ENCODE assay signal across 31 cellular contexts in genomic region chr1:72777918-72778317, GRCh38.
DNase-seq lines count a peak whose midpoint lies in the region; ATAC-seq and TF ChIP-seq lines count a peak whose summit lies in the region.
"Had no signal": no experiment of that assay in that cellular context is flagged by ENCODE, and none has a peak within 500 bp of the region (broad histone marks: within the 10 kb centered on the region; RNA-seq: fewer than 3 reads in every experiment).

No MANE protein-coding gene starts in this region.

- H3F3A ChIP-seq in GM23338 (replicated peaks; ENCODE audit: low read depth) = no peaks in the 10 kb centered on the region
- no peaks in the 10 kb centered on the region for H3F3A ChIP-seq in PC-3 (ENCODE audit: low read length, unreplicated experiment)

- H3K27me3 ChIP-seq in GM23338 (ENCODE audit: insufficient read depth) (no peaks in the 10 kb centered on the region), mesendoderm (ENCODE audit: insufficient read depth, low read length, poor library complexity) (no peaks in the 10 kb centered on the region), PC-3 (ENCODE audit: low read length) (no peaks in the 10 kb centered on the region)
- H3K27me3 ChIP-seq: ovary, Peyer's patch, right atrium auricular region, spleen, upper lobe of right lung had no signal

- H3K27ac ChIP-seq in GM23338 (ENCODE audit: low read depth) (no peak overlapping the region), mesendoderm (ENCODE audit: low read depth, low read length) (no peak overlapping the region), PC-3 (ENCODE audit: low read length) (no peak overlapping the region)
- H3K27ac ChIP-seq: ovary, Peyer's patch, right atrium auricular region, spleen, upper lobe of right lung, VCaP had no signal

- H3K56ac ChIP-seq in mesendoderm (ENCODE audit: low read length) = no peak overlapping the region

- intact Hi-C loops in PC-3 (cut with micrococcal nuclease) = no loop called here

- H3K4me2 ChIP-seq in GM23338 = no peak overlapping the region
- no peak overlapping the region for H3K4me2 ChIP-seq in mesendoderm (ENCODE audit: low read length)
- no peak overlapping the region for H3K4me2 ChIP-seq in PC-3 (ENCODE audit: low read length)

- H3K9ac ChIP-seq in mesendoderm (ENCODE audit: low read length) = no peak overlapping the region
- no peak overlapping the region for H3K9ac ChIP-seq in PC-3 (ENCODE audit: low read length)

- H4K20me1 ChIP-seq in GM23338 (replicated peaks; ENCODE audit: insufficient read depth) (no peaks in the 10 kb centered on the region), PC-3 (ENCODE audit: low read length) (no peaks in the 10 kb centered on the region)

- CTCF ChIA-PET in activated CD4-positive, alpha-beta T cell treated with anti-CD3 and anti-CD28 coated beads, Interleukin-2, amount 10 ng/mL, durations not matched to agents 7 days and 5 days (lab: Charles Lee) = no interaction called here
- CTCF ChIA-PET in PC-3 (lab: Charles Lee) = no interaction called here

- H2BK15ac ChIP-seq in mesendoderm (replicated peaks; ENCODE audit: low read depth) = no peak overlapping the region

- H2AFZ ChIP-seq in GM23338 = no peak overlapping the region
- no peak overlapping the region for H2AFZ ChIP-seq in PC-3 (ENCODE audit: low read length)

- no peak overlapping the region for H3K23ac ChIP-seq in mesendoderm (ENCODE audit: low read length)

- H3K27ac Mint-ChIP-seq in GM23338 (peak overlapping the region; percentile 30; the same call in 1 of the 2 replicates), chondrocyte (ENCODE audit: unreplicated experiment) (peak overlapping the region; percentile 63), endothelial cell (ENCODE audit: unreplicated experiment) (no peak overlapping the region)
- no peak overlapping the region for H3K27ac Mint-ChIP-seq in activated CD4-positive, alpha-beta T cell treated with anti-CD3 and anti-CD28 coated beads, Interleukin-2, amount 10 ng/mL, durations not matched to agents 7 days and 5 days
- H3K27ac Mint-ChIP-seq: activated T-cell treated with anti-CD3 and anti-CD28 coated beads, Interleukin-2, amount 50 U/mL, for 72 hours; CD4-positive, alpha-beta memory T cell; natural killer cell had no signal

- H3K4me3 Mint-ChIP-seq in GM23338 (no peak overlapping the region), chondrocyte (ENCODE audit: unreplicated experiment) (no peak overlapping the region), endothelial cell (ENCODE audit: unreplicated experiment) (no peak overlapping the region)
- H3K4me3 Mint-ChIP-seq in activated CD4-positive, alpha-beta T cell treated with anti-CD3 and anti-CD28 coated beads, Interleukin-2, amount 10 ng/mL, durations not matched to agents 7 days and 5 days = no peak overlapping the region
- H3K4me3 Mint-ChIP-seq: activated T-cell treated with anti-CD3 and anti-CD28 coated beads, Interleukin-2, amount 50 U/mL, for 72 hours; CD4-positive, alpha-beta memory T cell; natural killer cell had no signal

- H3K9me3 Mint-ChIP-seq in GM23338 = no peaks in the 10 kb centered on the region; the same call in 2 of the 3 replicates
- peaks cover 5% of the 10 kb centered on the region for H3K9me3 Mint-ChIP-seq in chondrocyte (ENCODE audit: low read depth)
- H3K9me3 Mint-ChIP-seq in endothelial cell (ENCODE audit: unreplicated experiment) = no peaks in the 10 kb centered on the region
- no peaks in the 10 kb centered on the region for H3K9me3 Mint-ChIP-seq in activated CD4-positive, alpha-beta T cell treated with anti-CD3 and anti-CD28 coated beads, Interleukin-2, amount 10 ng/mL, durations not matched to agents 7 days and 5 days

- H3K4me3 ChIP-seq in GM23338 (no peak overlapping the region), mesendoderm (ENCODE audit: low read length) (no peak overlapping the region), PC-3 (ENCODE audit: low read length) (no peak overlapping the region)
- H3K4me3 ChIP-seq: HAP-1, ovary, Peyer's patch, right atrium auricular region, spleen, upper lobe of right lung had no signal

- H3K4me1 Mint-ChIP-seq in GM23338 (no peaks in the 10 kb centered on the region), chondrocyte (ENCODE audit: low read depth) (peaks cover 10% of the 10 kb centered on the region), endothelial cell (ENCODE audit: unreplicated experiment) (no peaks in the 10 kb centered on the region)
- H3K4me1 Mint-ChIP-seq in activated CD4-positive, alpha-beta T cell treated with anti-CD3 and anti-CD28 coated beads, Interleukin-2, amount 10 ng/mL, durations not matched to agents 7 days and 5 days = no peaks in the 10 kb centered on the region
- H3K4me1 Mint-ChIP-seq: CD4-positive, alpha-beta memory T cell; natural killer cell had no signal

- H4K8ac ChIP-seq in mesendoderm (ENCODE audit: low read depth, low read length) = no peak overlapping the region

- H2BK5ac ChIP-seq in mesendoderm (ENCODE audit: low read length) = no peak overlapping the region

- no peak overlapping the region for H2BK120ac ChIP-seq in mesendoderm (ENCODE audit: low read depth, low read length)

- POLR2A ChIA-PET in activated CD4-positive, alpha-beta T cell treated with anti-CD3 and anti-CD28 coated beads, Interleukin-2, amount 10 ng/mL, durations not matched to agents 7 days and 5 days (lab: Charles Lee) = no interaction called here
- POLR2A ChIA-PET in PC-3 (lab: Charles Lee; ENCODE audit: unreplicated experiment) = no interaction called here

- ATAC-seq in GM23338 (no peak), GM18519 (IDR thresholded peaks at IDR 0.05; ENCODE audit: low FRiP score, unreplicated experiment) (no peak), PC-3 (no peak)
- ATAC-seq: activated T-cell treated with anti-CD3 and anti-CD28 coated beads, Interleukin-2, amount 50 U/mL, for 72 hours; left ventricle myocardium superior; natural killer cell; upper lobe of right lung had no signal

- H3K4me1 ChIP-seq in GM23338 (ENCODE audit: insufficient read depth) = no peaks in the 10 kb centered on the region
- no peaks in the 10 kb centered on the region for H3K4me1 ChIP-seq in mesendoderm (ENCODE audit: control insufficient read depth, low read depth, low read length)
- no peaks in the 10 kb centered on the region for H3K4me1 ChIP-seq in PC-3 (ENCODE audit: insufficient read depth, low read length)
- H3K4me1 ChIP-seq: HAP-1, Peyer's patch, right atrium auricular region, spleen, upper lobe of right lung had no signal

- no peak overlapping the region for H3K4ac ChIP-seq in mesendoderm (ENCODE audit: low read depth, low read length)

- H3K9me3 ChIP-seq in PC-3 (ENCODE audit: low read length) = no peaks in the 10 kb centered on the region
- H3K9me3 ChIP-seq: HAP-1, ovary, Peyer's patch, right atrium auricular region, upper lobe of right lung had no signal

- BruUV-seq in PC-3 (replicated peaks; lab: Mats Ljungman, UMichigan) = no TSS peak

- no peak overlapping the region for H2AK5ac ChIP-seq in mesendoderm (ENCODE audit: low read length)

- H3K27me3 Mint-ChIP-seq in GM23338 (ENCODE audit: insufficient read depth, low read depth, poor library complexity) = peaks cover 1% of the 10 kb centered on the region
- no peaks in the 10 kb centered on the region for H3K27me3 Mint-ChIP-seq in chondrocyte (ENCODE audit: low read depth)
- no peaks in the 10 kb centered on the region for H3K27me3 Mint-ChIP-seq in endothelial cell (ENCODE audit: unreplicated experiment)
- H3K27me3 Mint-ChIP-seq in activated CD4-positive, alpha-beta T cell treated with anti-CD3 and anti-CD28 coated beads, Interleukin-2, amount 10 ng/mL, durations not matched to agents 7 days and 5 days = no peaks in the 10 kb centered on the region
- H3K27me3 Mint-ChIP-seq: CD4-positive, alpha-beta memory T cell had no signal

- TF ChIP-seq CTCF in GM23338 (conservative IDR thresholded peaks at IDR 0.05; ENCODE audit: low read depth in 2 of 2) (no peak), chondrocyte (IDR thresholded peaks at IDR 0.05) (no peak), endothelial cell (IDR thresholded peaks at IDR 0.05; ENCODE audit: unreplicated experiment) (no peak), PC-3 (conservative IDR thresholded peaks at IDR 0.05; ENCODE audit: low read depth, low read length) (no peak)

- no peak overlapping the region for H3K18ac ChIP-seq in mesendoderm (ENCODE audit: low read length)

- DNase-seq in GM23338 (ENCODE audit: low spot score) = peak; percentile 16
- no peak for DNase-seq in chondrocyte (ENCODE audit: low spot score)
- peak; percentile 59 for DNase-seq in mesendoderm
- no peak for DNase-seq in endothelial cell (ENCODE audit: low spot score)
- no peak for DNase-seq in activated CD4-positive, alpha-beta T cell treated with anti-CD3 and anti-CD28 coated beads, Interleukin-2, amount 10 ng/mL, durations not matched to agents 7 days and 5 days
- no peak for DNase-seq in PC-3
- DNase-seq: activated CD4-positive, alpha-beta T cell treated with anti-CD3 and anti-CD28 coated beads for 48 hours; activated naive CD4-positive, alpha-beta T cell; activated T-cell treated with anti-CD3 and anti-CD28 coated beads, Interleukin-2, amount 50 U/mL, for 72 hours; amniotic stem cell; CD4-positive, alpha-beta memory T cell; glutamatergic neuron; left ventricle myocardium superior; midbrain; natural killer cell; NCI-H1048; NCI-H187; NCI-H2171; NCI-H510A treated with DMSO at 0.1 percent for 48 hours; NK-92 treated with Interleukin-12 subunit alpha and Interleukin-12 subunit beta, amount 100 ng/mL, for 24 hours; ovary; Peyer's patch; SIG-M5; spleen; SW 1271; T-helper 9 cell; upper lobe of right lung had no signal

- H3K79me2 ChIP-seq in GM23338 (replicated peaks; ENCODE audit: insufficient read depth) (no peaks in the 10 kb centered on the region), mesendoderm (ENCODE audit: control insufficient read depth, insufficient read depth, low read length) (no peaks in the 10 kb centered on the region), PC-3 (ENCODE audit: low read length) (no peaks in the 10 kb centered on the region)

- no peak overlapping the region for H4K5ac ChIP-seq in mesendoderm (ENCODE audit: low read length)

- no peaks in the 10 kb centered on the region for H3K36me3 ChIP-seq in GM23338 (ENCODE audit: insufficient read depth)
- no peaks in the 10 kb centered on the region for H3K36me3 ChIP-seq in mesendoderm (ENCODE audit: control insufficient read depth, insufficient read depth, low read length)
- H3K36me3 ChIP-seq in PC-3 (ENCODE audit: low read depth, low read length) = no peaks in the 10 kb centered on the region
- H3K36me3 ChIP-seq: HAP-1, ovary, Peyer's patch, right atrium auricular region, spleen, upper lobe of right lung had no signal

- H3K79me1 ChIP-seq in mesendoderm (ENCODE audit: low read length) = no peaks in the 10 kb centered on the region

- H3K36me3 Mint-ChIP-seq in GM23338 (ENCODE audit: low read depth) (no peaks in the 10 kb centered on the region), chondrocyte (ENCODE audit: low read depth) (no peaks in the 10 kb centered on the region), endothelial cell (ENCODE audit: low read depth, unreplicated experiment) (no peaks in the 10 kb centered on the region)
- no peaks in the 10 kb centered on the region for H3K36me3 Mint-ChIP-seq in activated CD4-positive, alpha-beta T cell treated with anti-CD3 and anti-CD28 coated beads, Interleukin-2, amount 10 ng/mL, durations not matched to agents 7 days and 5 days (ENCODE audit: low read depth)
- H3K36me3 Mint-ChIP-seq: CD4-positive, alpha-beta memory T cell; natural killer cell had no signal

- no peaks in the 10 kb centered on the region for H3K9me2 ChIP-seq in GM23338 (ENCODE audit: insufficient read depth)
- H3K9me2 ChIP-seq in PC-3 (replicated peaks; ENCODE audit: low read length) = no peaks in the 10 kb centered on the region

Comparison
In these comparisons a context has a peak if more than half of its experiments do, and no peak if none do; other contexts are left out.
1. DNase-seq: peak in GM23338 (single experiment) and mesendoderm (single experiment); none in chondrocyte (single experiment), endothelial cell (single experiment), activated CD4-positive, alpha-beta T cell treated with anti-CD3 and anti-CD28 coated beads, Interleukin-2, amount 10 ng/mL, durations not matched to agents 7 days and 5 days (single experiment) and PC-3 (single experiment).
2. H3K27ac Mint-ChIP-seq: peak in GM23338 (single experiment) and chondrocyte (single experiment); none in endothelial cell (single experiment) and activated CD4-positive, alpha-beta T cell treated with anti-CD3 and anti-CD28 coated beads, Interleukin-2, amount 10 ng/mL, durations not matched to agents 7 days and 5 days (single experiment).